ENCODE assay signal across 7 cellular contexts in genomic region chr7:87818336-87818735, GRCh38.
"Had no signal": no experiment of that assay in that cellular context is flagged by ENCODE, and none has a peak within 500 bp of the region (broad histone marks: within the 10 kb centered on the region; RNA-seq: fewer than 3 reads in every experiment).

No MANE protein-coding gene starts in this region.

- H3K4me3 ChIP-seq: GM23248, K562 had no signal

- H3K27ac ChIP-seq: GM23248 had no signal

- DNase-seq: GM23248, GOT3, H9, HCEC 1CT, IMR-90 had no signal

- H3K9ac ChIP-seq: GM23248 had no signal

- FAIRE-seq: HTR-8/SVneo, K562 had no signal

- H2AFZ ChIP-seq: GM23248 had no signal

- ATAC-seq: K562 had no signal
